ENCODE assay signal across 8 cellular contexts in genomic region chr10:95133016-95133752, GRCh38.
DNase-seq lines count a peak whose midpoint lies in the region; ATAC-seq and TF ChIP-seq lines count a peak whose summit lies in the region.

No MANE protein-coding gene starts in this region.

- H3K27ac ChIP-seq in CD8-positive, alpha-beta T cell (ENCODE audit: low read depth, low read length) = no peak overlapping the region
- H3K27ac ChIP-seq in naive thymus-derived CD4-positive, alpha-beta T cell (ENCODE audit: low read depth, low read length) = no peak overlapping the region

- no peaks in the 10 kb centered on the region for H3K36me3 ChIP-seq in CD8-positive, alpha-beta T cell (ENCODE audit: insufficient read depth, low read length)
- no peaks in the 10 kb centered on the region for H3K36me3 ChIP-seq in naive thymus-derived CD4-positive, alpha-beta T cell (ENCODE audit: control insufficient read depth in 2 of 3, insufficient read depth in 3 of 3, low read length in 3 of 3)

- DNase-seq in CD8-positive, alpha-beta T cell = peak; percentile 21 to 71 (median 51)
- DNase-seq in NCI-H748 treated with DMSO at 0.1 percent for 48 hours (lab: John Stamatoyannopoulos, UW) = peak; percentile 41
- DNase-seq in activated CD4-positive, alpha-beta memory T cell treated with anti-CD3 and anti-CD28 coated beads for 36 hours = peak; percentile 81
- DNase-seq in endothelial cell (ENCODE audit: low spot score) = peak; percentile 84
- DNase-seq in naive thymus-derived CD4-positive, alpha-beta T cell = peak in 8 of 9 donors; percentile 22 to 74 (median 48)
- peak; percentile 7 to 57 (median 36) for DNase-seq in stimulated activated naive CD4-positive, alpha-beta T cell (lab: John Stamatoyannopoulos, UW)

- no peaks in the 10 kb centered on the region for H3K27me3 Mint-ChIP-seq in CD8-positive, alpha-beta T cell (ENCODE audit: low read depth)
- H3K27me3 Mint-ChIP-seq in activated CD4-positive, alpha-beta memory T cell treated with anti-CD3 and anti-CD28 coated beads for 36 hours = peaks cover 1% of the 10 kb centered on the region
- H3K27me3 Mint-ChIP-seq in endothelial cell (ENCODE audit: unreplicated experiment) = peaks cover 4% of the 10 kb centered on the region
- H3K27me3 Mint-ChIP-seq in naive thymus-derived CD4-positive, alpha-beta T cell = peaks cover 0 to 9% (median 0%) of the 10 kb centered on the region in 5 donors

- no peak overlapping the region for H3K4me3 Mint-ChIP-seq in CD8-positive, alpha-beta T cell
- no peak overlapping the region for H3K4me3 Mint-ChIP-seq in activated CD4-positive, alpha-beta memory T cell treated with anti-CD3 and anti-CD28 coated beads for 36 hours
- no peak overlapping the region for H3K4me3 Mint-ChIP-seq in endothelial cell (ENCODE audit: unreplicated experiment)
- H3K4me3 Mint-ChIP-seq in naive thymus-derived CD4-positive, alpha-beta T cell = no peak overlapping the region

- intact Hi-C loops in CD8-positive, alpha-beta T cell (cut with DNase I, micrococcal nuclease) = loop anchor here (1.0 to 5.0 kb wide), 2 partner anchors 109 to 230 kb away; no protein-coding TSS in a partner anchor
- intact Hi-C loops in activated CD4-positive, alpha-beta memory T cell treated with anti-CD3 and anti-CD28 coated beads for 36 hours (cut with micrococcal nuclease) = loop anchor here (1.0 to 5.0 kb wide), 4 partner anchors 49 to 468 kb away; no protein-coding TSS in a partner anchor
- intact Hi-C loops in naive thymus-derived CD4-positive, alpha-beta T cell (cut with micrococcal nuclease) = loop anchor here (1.0 to 5.0 kb wide), 5 partner anchors 49 to 469 kb away; no protein-coding TSS in a partner anchor

- ATAC-seq in CD8-positive, alpha-beta T cell = no peak
- ATAC-seq in GM19328 (IDR thresholded peaks at IDR 0.05; ENCODE audit: unreplicated experiment) (peak; percentile 85), HG03432 (IDR thresholded peaks at IDR 0.05; ENCODE audit: unreplicated experiment) (peak; percentile 92)
- ATAC-seq in naive thymus-derived CD4-positive, alpha-beta T cell = peak; percentile 67

- no peaks in the 10 kb centered on the region for H3K27me3 ChIP-seq in CD8-positive, alpha-beta T cell (ENCODE audit: insufficient read depth, low read length)
- H3K27me3 ChIP-seq in naive thymus-derived CD4-positive, alpha-beta T cell (ENCODE audit: control insufficient read depth in 2 of 2, insufficient read depth in 2 of 2, low read length in 2 of 2) = no peaks in the 10 kb centered on the region

- TF ChIP-seq CTCF in CD8-positive, alpha-beta T cell (IDR thresholded peaks at IDR 0.05) = peak; percentile 29
- peak; percentile 94 for TF ChIP-seq CTCF in endothelial cell (IDR thresholded peaks at IDR 0.05; ENCODE audit: unreplicated experiment)

- no peaks in the 10 kb centered on the region for H3K4me1 ChIP-seq in CD8-positive, alpha-beta T cell (ENCODE audit: insufficient read depth, low read length)
- H3K4me1 ChIP-seq in naive thymus-derived CD4-positive, alpha-beta T cell (ENCODE audit: control insufficient read depth in 2 of 2, insufficient read depth in 2 of 2, low read length in 2 of 2) = no peaks in the 10 kb centered on the region

- H3K36me3 Mint-ChIP-seq in CD8-positive, alpha-beta T cell = no peaks in the 10 kb centered on the region
- H3K36me3 Mint-ChIP-seq in activated CD4-positive, alpha-beta memory T cell treated with anti-CD3 and anti-CD28 coated beads for 36 hours = no peaks in the 10 kb centered on the region
- H3K36me3 Mint-ChIP-seq in endothelial cell (ENCODE audit: low read depth, unreplicated experiment) = peaks cover 5% of the 10 kb centered on the region
- H3K36me3 Mint-ChIP-seq in naive thymus-derived CD4-positive, alpha-beta T cell = peaks cover 0 to 4% (median 0%) of the 10 kb centered on the region in 5 donors

- H3K9me3 ChIP-seq in CD8-positive, alpha-beta T cell (ENCODE audit: low read length) = no peaks in the 10 kb centered on the region
- no peaks in the 10 kb centered on the region for H3K9me3 ChIP-seq in naive thymus-derived CD4-positive, alpha-beta T cell (ENCODE audit: control insufficient read depth in 2 of 3, low read length in 3 of 3)

- POLR2A ChIA-PET in CD8-positive, alpha-beta T cell (lab: Charles Lee) = no interaction called here
- POLR2A ChIA-PET in activated CD4-positive, alpha-beta memory T cell treated with anti-CD3 and anti-CD28 coated beads for 36 hours (lab: Charles Lee) = no interaction called here
- POLR2A ChIA-PET in naive thymus-derived CD4-positive, alpha-beta T cell (lab: Charles Lee) = no interaction called here

- no peaks in the 10 kb centered on the region for H3K4me1 Mint-ChIP-seq in CD8-positive, alpha-beta T cell (ENCODE audit: low read depth)
- no peaks in the 10 kb centered on the region for H3K4me1 Mint-ChIP-seq in activated CD4-positive, alpha-beta memory T cell treated with anti-CD3 and anti-CD28 coated beads for 36 hours (ENCODE audit: low read depth)
- H3K4me1 Mint-ChIP-seq in endothelial cell (ENCODE audit: unreplicated experiment) = no peaks in the 10 kb centered on the region
- no peaks in the 10 kb centered on the region for H3K4me1 Mint-ChIP-seq in naive thymus-derived CD4-positive, alpha-beta T cell

- peaks cover 1% of the 10 kb centered on the region for H3K9me3 Mint-ChIP-seq in CD8-positive, alpha-beta T cell
- no peaks in the 10 kb centered on the region for H3K9me3 Mint-ChIP-seq in activated CD4-positive, alpha-beta memory T cell treated with anti-CD3 and anti-CD28 coated beads for 36 hours
- no peaks in the 10 kb centered on the region for H3K9me3 Mint-ChIP-seq in endothelial cell (ENCODE audit: unreplicated experiment)
- H3K9me3 Mint-ChIP-seq in naive thymus-derived CD4-positive, alpha-beta T cell = peaks cover 0 to 17% (median 0%) of the 10 kb centered on the region in 11 donors

- CTCF ChIA-PET in CD8-positive, alpha-beta T cell (lab: Charles Lee) = interaction anchor here (1.0 to 1.3 kb wide), 3 partner anchors 110 to 233 kb away, joined by 3 to 6 read pairs (median 6); no protein-coding TSS in a partner anchor
- CTCF ChIA-PET in activated CD4-positive, alpha-beta memory T cell treated with anti-CD3 and anti-CD28 coated beads for 36 hours (lab: Charles Lee) = interaction anchor here (1.4 to 1.7 kb wide), 3 partner anchors 110 to 230 kb away, joined by 7 to 30 read pairs (median 26); no protein-coding TSS in a partner anchor
- CTCF ChIA-PET in naive thymus-derived CD4-positive, alpha-beta T cell (lab: Charles Lee) = interaction anchor here (0.6 to 0.8 kb wide), 2 partner anchors 126 to 231 kb away, joined by 3 read pairs; no protein-coding TSS in a partner anchor

- H3K4me3 ChIP-seq in CD8-positive, alpha-beta T cell (ENCODE audit: low read depth, low read length) = no peak overlapping the region
- no peak overlapping the region for H3K4me3 ChIP-seq in naive thymus-derived CD4-positive, alpha-beta T cell (ENCODE audit: low read length)

- no peak overlapping the region for H3K27ac Mint-ChIP-seq in CD8-positive, alpha-beta T cell
- H3K27ac Mint-ChIP-seq in activated CD4-positive, alpha-beta memory T cell treated with anti-CD3 and anti-CD28 coated beads for 36 hours = no peak overlapping the region
- no peak overlapping the region for H3K27ac Mint-ChIP-seq in endothelial cell (ENCODE audit: unreplicated experiment)
- H3K27ac Mint-ChIP-seq in naive thymus-derived CD4-positive, alpha-beta T cell = no peak overlapping the region
